35 cellular contexts compared by ENCODE assay signal in genomic region chr5:127343313-127343712, GRCh38. TPM values are rescaled to one million over a fixed set of nuclear protein-coding genes. Genes with fewer than 3 reads are reported as not detected.
"Had no signal": no experiment of that assay in that cellular context is flagged by ENCODE, and none has a peak within 500 bp of the region (broad histone marks: within the 10 kb centered on the region; RNA-seq: fewer than 3 reads in every experiment).

No MANE protein-coding gene starts in this region.

- ATAC-seq: activated CD4-positive, CD25-positive, alpha-beta regulatory T cell treated with anti-CD3 and anti-CD28 coated beads, Interleukin-2, amount 50 U/mL, for 24 hours; activated CD8-positive, alpha-beta T cell treated with anti-CD3 and anti-CD28 coated beads for 36 hours; activated naive CD8-positive, alpha-beta T cell treated with anti-CD3 and anti-CD28 coated beads, Interleukin-2, amount 50 U/mL, for 24 hours; body of pancreas; effector memory CD8-positive, alpha-beta T cell; foreskin keratinocyte; gastrocnemius medialis; heart left ventricle; T-helper 17 cell had no signal

- H3K9me3 Mint-ChIP-seq: activated B cell treated with CpG ODN at 0.5 μM for 24 hours; activated CD8-positive, alpha-beta T cell treated with anti-CD3 and anti-CD28 coated beads for 36 hours; activated naive CD4-positive, alpha-beta T cell treated with anti-CD3 and anti-CD28 coated beads for 36 hours; activated naive CD4-positive, alpha-beta T cell treated with anti-CD3 and anti-CD28 coated beads, Interleukin-2, amount 50 U/mL, for 24 hours; activated naive CD8-positive, alpha-beta T cell treated with anti-CD3 and anti-CD28 coated beads for 36 hours; activated naive CD8-positive, alpha-beta T cell treated with anti-CD3 and anti-CD28 coated beads, Interleukin-2, amount 50 U/mL, for 24 hours; activated T-helper 1 cell treated with anti-CD3 and anti-CD28 coated beads, Interleukin-12 subunit alpha, Interleukin-12 subunit beta, Interleukin-2, Interleukin-4 antibody, amounts not matched to agents 30 ng/mL and 10 ng/mL and 1 ng/mL, durations not matched to agents 14 hours and 24 hours and 36 hours; activated T-helper 2 cell treated with anti-CD3 and anti-CD28 coated beads, Interferon-gamma antibody, Interleukin-2, Interleukin-4, amounts not matched to agents 10 μg/mL and 5 μg/mL and 100 μg/mL, durations not matched to agents 14 hours and 24 hours and 36 hours; effector memory CD8-positive, alpha-beta T cell; T-helper 2 cell treated with Interferon-gamma antibody and Interleukin-4, amounts not matched to agents 5 μg/mL and 100 μg/mL, for 36 hours had no signal

- H3K36me3 Mint-ChIP-seq: activated naive CD4-positive, alpha-beta T cell treated with anti-CD3 and anti-CD28 coated beads, Interleukin-2, amount 50 U/mL, for 24 hours; activated naive CD8-positive, alpha-beta T cell treated with anti-CD3 and anti-CD28 coated beads for 36 hours had no signal

- H3K4me1 ChIP-seq: adrenal gland, body of pancreas, colonic mucosa, esophagus muscularis mucosa, foreskin keratinocyte, gastrocnemius medialis, heart left ventricle had no signal

- H3K27ac Mint-ChIP-seq: activated B cell treated with CpG ODN at 0.5 μM for 24 hours; activated CD8-positive, alpha-beta T cell treated with anti-CD3 and anti-CD28 coated beads for 36 hours; activated naive CD4-positive, alpha-beta T cell treated with anti-CD3 and anti-CD28 coated beads for 36 hours; activated naive CD4-positive, alpha-beta T cell treated with anti-CD3 and anti-CD28 coated beads, Interleukin-2, amount 50 U/mL, for 24 hours; activated naive CD8-positive, alpha-beta T cell treated with anti-CD3 and anti-CD28 coated beads for 36 hours; activated naive CD8-positive, alpha-beta T cell treated with anti-CD3 and anti-CD28 coated beads, Interleukin-2, amount 50 U/mL, for 24 hours; activated T-helper 1 cell treated with anti-CD3 and anti-CD28 coated beads, Interleukin-12 subunit alpha, Interleukin-12 subunit beta, Interleukin-2, Interleukin-4 antibody, amounts not matched to agents 30 ng/mL and 10 ng/mL and 1 ng/mL, durations not matched to agents 14 hours and 24 hours and 36 hours; activated T-helper 2 cell treated with anti-CD3 and anti-CD28 coated beads, Interferon-gamma antibody, Interleukin-2, Interleukin-4, amounts not matched to agents 10 μg/mL and 5 μg/mL and 100 μg/mL, durations not matched to agents 14 hours and 24 hours and 36 hours; effector memory CD8-positive, alpha-beta T cell; T-helper 17 cell; T-helper 2 cell treated with Interferon-gamma antibody and Interleukin-4, amounts not matched to agents 5 μg/mL and 100 μg/mL, for 36 hours had no signal

- DNase-seq: activated B cell treated with CpG ODN at 0.5 μM for 24 hours; activated CD4-positive, alpha-beta T cell treated with anti-CD3 and anti-CD28 coated beads for 48 hours; activated CD4-positive, alpha-beta T cell treated with anti-CD3 and anti-CD28 coated beads, Interleukin-2, amount 50 U/mL, for 1 hour; activated CD4-positive, alpha-beta T cell treated with anti-CD3 and anti-CD28 coated beads, Interleukin-2, amount 50 U/mL, for 48 hours; activated CD8-positive, alpha-beta memory T cell treated with anti-CD3 and anti-CD28 coated beads for 24 hours; activated CD8-positive, alpha-beta T cell treated with anti-CD3 and anti-CD28 coated beads for 36 hours; activated effector memory CD4-positive, alpha-beta T cell treated with anti-CD3 and anti-CD28 coated beads, Interleukin-2, amount 50 U/mL, for 16 hours; activated naive CD4-positive, alpha-beta T cell treated with anti-CD3 and anti-CD28 coated beads for 36 hours; activated naive CD8-positive, alpha-beta T cell treated with anti-CD3 and anti-CD28 coated beads for 36 hours; activated naive CD8-positive, alpha-beta T cell treated with anti-CD3 and anti-CD28 coated beads, Interleukin-2, amount 50 U/mL, for 24 hours; activated T-cell treated with anti-CD3 and anti-CD28 coated beads, Interleukin-2, amount 50 U/mL, for 1 hour; activated T-cell treated with anti-CD3 and anti-CD28 coated beads, Interleukin-2, amount 50 U/mL, for 48 hours; adrenal gland; amygdala; aorta; body of pancreas; central memory CD4-positive, alpha-beta T cell; cerebellar nuclear complex; colonic mucosa; effector memory CD8-positive, alpha-beta T cell; erythroblast; foreskin keratinocyte; gastrocnemius medialis; glutamatergic neuron; heart left ventricle; T-helper 1 cell; T-helper 17 cell; T1000 had no signal

- H3K4me1 Mint-ChIP-seq: activated B cell treated with CpG ODN at 0.5 μM for 24 hours; activated naive CD4-positive, alpha-beta T cell treated with anti-CD3 and anti-CD28 coated beads, Interleukin-2, amount 50 U/mL, for 24 hours; activated naive CD8-positive, alpha-beta T cell treated with anti-CD3 and anti-CD28 coated beads for 36 hours; activated naive CD8-positive, alpha-beta T cell treated with anti-CD3 and anti-CD28 coated beads, Interleukin-2, amount 50 U/mL, for 24 hours; T-helper 17 cell had no signal

- H3K27ac ChIP-seq: adrenal gland, body of pancreas, colonic mucosa, esophagus muscularis mucosa, foreskin keratinocyte, gastrocnemius medialis, heart left ventricle, VCaP had no signal

- H3K9me3 ChIP-seq: adrenal gland, body of pancreas, colonic mucosa, esophagus muscularis mucosa, gastrocnemius medialis had no signal

- H3K4me3 Mint-ChIP-seq: activated B cell treated with CpG ODN at 0.5 μM for 24 hours; activated CD8-positive, alpha-beta T cell treated with anti-CD3 and anti-CD28 coated beads for 36 hours; activated naive CD4-positive, alpha-beta T cell treated with anti-CD3 and anti-CD28 coated beads for 36 hours; activated naive CD4-positive, alpha-beta T cell treated with anti-CD3 and anti-CD28 coated beads, Interleukin-2, amount 50 U/mL, for 24 hours; activated naive CD8-positive, alpha-beta T cell treated with anti-CD3 and anti-CD28 coated beads for 36 hours; activated naive CD8-positive, alpha-beta T cell treated with anti-CD3 and anti-CD28 coated beads, Interleukin-2, amount 50 U/mL, for 24 hours; activated T-helper 1 cell treated with anti-CD3 and anti-CD28 coated beads, Interleukin-12 subunit alpha, Interleukin-12 subunit beta, Interleukin-2, Interleukin-4 antibody, amounts not matched to agents 30 ng/mL and 10 ng/mL and 1 ng/mL, durations not matched to agents 14 hours and 24 hours and 36 hours; effector memory CD8-positive, alpha-beta T cell; T-helper 17 cell; T-helper 2 cell treated with Interferon-gamma antibody and Interleukin-4, amounts not matched to agents 5 μg/mL and 100 μg/mL, for 36 hours had no signal

- H3K27me3 ChIP-seq: adrenal gland, body of pancreas, colonic mucosa, esophagus muscularis mucosa, gastrocnemius medialis, heart left ventricle had no signal

- H3K36me3 ChIP-seq: adrenal gland, colonic mucosa, esophagus muscularis mucosa, gastrocnemius medialis, heart left ventricle had no signal

- H3K4me3 ChIP-seq: adrenal gland, body of pancreas, colonic mucosa, esophagus muscularis mucosa, gastrocnemius medialis, heart left ventricle had no signal

RNA-seq across cellular contexts. Expression of gene MEGF10, which starts 52.7 kb away (rescaled TPM):
- total RNA-seq: activated B cell treated with CpG ODN at 0.5 μM for 24 hours; activated CD8-positive, alpha-beta T cell treated with anti-CD3 and anti-CD28 coated beads for 36 hours; activated naive CD4-positive, alpha-beta T cell treated with anti-CD3 and anti-CD28 coated beads for 36 hours; activated naive CD8-positive, alpha-beta T cell treated with anti-CD3 and anti-CD28 coated beads for 36 hours; activated T-helper 1 cell treated with anti-CD3 and anti-CD28 coated beads, Interleukin-12 subunit alpha, Interleukin-12 subunit beta, Interleukin-2, Interleukin-4 antibody, amounts not matched to agents 30 ng/mL and 10 ng/mL and 1 ng/mL, durations not matched to agents 14 hours and 24 hours and 36 hours; activated T-helper 2 cell treated with anti-CD3 and anti-CD28 coated beads, Interferon-gamma antibody, Interleukin-2, Interleukin-4, amounts not matched to agents 10 μg/mL and 5 μg/mL and 100 μg/mL, durations not matched to agents 14 hours and 24 hours and 36 hours; foreskin keratinocyte; T-helper 17 cell had no signal
- polyA plus RNA-seq: foreskin keratinocyte had no signal
